ENCODE assay signal across 19 cellular contexts in the genomic region with DNA sequence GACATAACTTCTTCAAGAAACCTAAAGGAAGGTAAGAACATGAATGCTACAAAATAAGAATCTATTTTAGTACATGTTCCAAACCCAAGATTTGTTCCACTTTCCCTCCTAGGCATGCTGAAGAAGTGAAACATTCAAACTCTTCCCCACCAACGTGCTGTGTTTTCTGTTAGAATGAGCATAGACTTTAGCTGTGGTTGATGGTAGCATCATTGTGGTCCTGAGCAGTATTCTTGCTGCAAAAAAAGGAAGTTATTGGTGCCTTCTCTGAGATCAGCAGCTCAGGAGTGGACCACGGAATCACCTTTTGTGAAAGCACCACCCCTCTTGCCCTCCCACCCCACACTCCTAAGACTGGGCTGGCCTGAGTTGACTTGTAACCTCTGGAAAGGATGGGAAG.
"Had no signal": no experiment of that assay in that cellular context is flagged by ENCODE, and none has a peak within 500 bp of the region (broad histone marks: within the 10 kb centered on the region; RNA-seq: fewer than 3 reads in every experiment).

No MANE protein-coding gene starts in this region.

- H3K27ac Mint-ChIP-seq: naive B cell, nephron had no signal

- ATAC-seq: left cardiac atrium, sciatic nerve had no signal

- H3K9me3 ChIP-seq: spleen, tibial artery, upper lobe of left lung, vagina had no signal

- H3K4me1 Mint-ChIP-seq: naive B cell, nephron had no signal

- H3K4me1 ChIP-seq: spleen, tibial artery, upper lobe of left lung had no signal

- DNase-seq: cortex of kidney; dorsolateral prefrontal cortex; effector CD8-positive, alpha-beta T cell; foreskin melanocyte; head of caudate nucleus; kidney; left cardiac atrium; mesendoderm; naive B cell; spleen; stimulated activated CD4-positive, alpha-beta T cell treated with anti-CD3 and anti-CD28 coated beads, Interleukin-2, amount 100 ng/mL, for 24 hours; stimulated activated CD4-positive, alpha-beta T cell treated with anti-CD3 and anti-CD28 coated beads, Interleukin-4, amount 100 ng/mL, for 4 hours; stimulated activated naive CD4-positive, alpha-beta T cell treated with Interleukin-2 at 50 U/mL for 16 hours; tibial artery; upper lobe of left lung had no signal

- H3K4me3 ChIP-seq: dorsolateral prefrontal cortex, hepatocyte, spleen, tibial artery, upper lobe of left lung, vagina had no signal

- H2AFZ ChIP-seq: hepatocyte had no signal

- H3K4me2 ChIP-seq: hepatocyte had no signal

- H3K27me3 ChIP-seq: dorsolateral prefrontal cortex, hepatocyte, spleen, tibial artery, upper lobe of left lung, vagina had no signal

- H3K4me3 Mint-ChIP-seq: naive B cell, nephron had no signal

- H3K36me3 ChIP-seq: spleen, tibial artery, upper lobe of left lung, vagina had no signal

- H3K27ac ChIP-seq: dorsolateral prefrontal cortex, hepatocyte, spleen, tibial artery, upper lobe of left lung, vagina had no signal

- H3K79me2 ChIP-seq: hepatocyte had no signal
